In genomic region chr2:9083287-9083686, GRCh38 we compare ENCODE assay signal across 20 cellular contexts.
DNase-seq lines count a peak whose midpoint lies in the region; ATAC-seq, FAIRE-seq and TF ChIP-seq lines count a peak whose summit lies in the region.
"Had no signal": no experiment of that assay in that cellular context is flagged by ENCODE, and none has a peak within 500 bp of the region (broad histone marks: within the 10 kb centered on the region; RNA-seq: fewer than 3 reads in every experiment).

No MANE protein-coding gene starts in this region.

- H2BK120ac ChIP-seq in mesenchymal stem cell (ENCODE audit: low read depth, low read length): no peak overlapping the region

- H3K4me3 ChIP-seq in mesenchymal stem cell (ENCODE audit: insufficient read depth in 1 of 2, low read depth in 1 of 2, low read length in 2 of 2) (no peak overlapping the region), small intestine (ENCODE audit: low read depth in 1 of 2, low read length in 2 of 2) (no peak overlapping the region), Peyer's patch (no peak overlapping the region)
- H3K4me3 ChIP-seq: GM23248 had no signal

- no peak overlapping the region for H3K4me3 Mint-ChIP-seq in endothelial cell (ENCODE audit: unreplicated experiment)
- no peak overlapping the region for H3K4me3 Mint-ChIP-seq in activated T-cell treated with anti-CD3 and anti-CD28 coated beads, Interleukin-2, amount 50 U/mL, for 4 hours
- H3K4me3 Mint-ChIP-seq: CD4-positive, alpha-beta memory T cell had no signal

- H3K27me3 ChIP-seq in mesenchymal stem cell (ENCODE audit: control insufficient read depth in 1 of 2, insufficient read depth in 1 of 2, low read length in 2 of 2): no peaks in the 10 kb centered on the region
- no peaks in the 10 kb centered on the region for H3K27me3 ChIP-seq in small intestine (ENCODE audit: control insufficient read depth in 2 of 2, insufficient read depth in 2 of 2, low read length in 2 of 2)
- H3K27me3 ChIP-seq in Peyer's patch: no peaks in the 10 kb centered on the region

- H4K8ac ChIP-seq in mesenchymal stem cell (ENCODE audit: low read length): no peak overlapping the region

- no peak overlapping the region for H3K14ac ChIP-seq in mesenchymal stem cell (ENCODE audit: low read length in 2 of 2)

- no peak overlapping the region for H3K4ac ChIP-seq in mesenchymal stem cell (ENCODE audit: low read depth in 1 of 2, low read length in 2 of 2)

- H3K9me3 Mint-ChIP-seq in endothelial cell (ENCODE audit: unreplicated experiment): no peaks in the 10 kb centered on the region
- H3K9me3 Mint-ChIP-seq in activated T-cell treated with anti-CD3 and anti-CD28 coated beads, Interleukin-2, amount 50 U/mL, for 4 hours: peaks cover 11% of the 10 kb centered on the region

- no peak overlapping the region for H3K4me2 ChIP-seq in mesenchymal stem cell (ENCODE audit: low read length, poor library complexity, severe bottlenecking)

- H3K9me3 ChIP-seq in mesenchymal stem cell (ENCODE audit: control insufficient read depth, low read length) (peaks cover 5% of the 10 kb centered on the region), small intestine (ENCODE audit: control insufficient read depth, low read depth) (no peaks in the 10 kb centered on the region), Peyer's patch (no peaks in the 10 kb centered on the region)

- 86% methylated on average over 3 of the region's 3 CpGs for WGBS in mesenchymal stem cell
- WGBS in small intestine, 3 donors: 64 to 72% (median 65%) methylated on average over 3 of the region's 3 CpGs

- H3K4me1 ChIP-seq in mesenchymal stem cell (ENCODE audit: control insufficient read depth, insufficient read depth, low read depth, low read length) (peaks cover 3% of the 10 kb centered on the region), small intestine (ENCODE audit: control insufficient read depth in 2 of 2, insufficient read depth in 1 of 2, low read depth in 1 of 2, low read length in 1 of 2) (no peaks in the 10 kb centered on the region), Peyer's patch (no peaks in the 10 kb centered on the region)

- peak overlapping the region; percentile 31 for H3K27ac Mint-ChIP-seq in endothelial cell (ENCODE audit: unreplicated experiment)

- no peak overlapping the region for H2BK12ac ChIP-seq in mesenchymal stem cell (ENCODE audit: low read length in 2 of 2)

- H3K9ac ChIP-seq in mesenchymal stem cell (ENCODE audit: low read length): no peak overlapping the region
- H3K9ac ChIP-seq: GM23248 had no signal

- H3K27me3 Mint-ChIP-seq in endothelial cell (ENCODE audit: unreplicated experiment): no peaks in the 10 kb centered on the region
- peaks cover 5% of the 10 kb centered on the region for H3K27me3 Mint-ChIP-seq in activated T-cell treated with anti-CD3 and anti-CD28 coated beads, Interleukin-2, amount 50 U/mL, for 4 hours (ENCODE audit: low read depth)

- H3K18ac ChIP-seq in mesenchymal stem cell (ENCODE audit: low read depth in 1 of 2, low read length in 2 of 2): peak overlapping the region in 1 of 2 experiments; percentile 18

- no peaks in the 10 kb centered on the region for H3K79me1 ChIP-seq in mesenchymal stem cell (replicated peaks; ENCODE audit: low read length, poor library complexity, severe bottlenecking)

- H3K23ac ChIP-seq in mesenchymal stem cell (ENCODE audit: low read length in 2 of 2): no peak overlapping the region

- TF ChIP-seq CTCF in endothelial cell (IDR thresholded peaks at IDR 0.05; ENCODE audit: unreplicated experiment) (no peak), Peyer's patch (IDR thresholded peaks at IDR 0.05) (no peak)

- no peak for TF ChIP-seq POLR2A in Peyer's patch (IDR thresholded peaks at IDR 0.05)

- FAIRE-seq in small intestine (lab: Jason Lieb, UNC): no peak
- FAIRE-seq: GM12891, GM18507, H1 had no signal

- no peak overlapping the region for H2AK5ac ChIP-seq in mesenchymal stem cell (ENCODE audit: low read length, severe bottlenecking)

- H3K27ac ChIP-seq in mesenchymal stem cell (ENCODE audit: low read length, poor library complexity, severe bottlenecking): no peak overlapping the region
- H3K27ac ChIP-seq in small intestine (ENCODE audit: low read depth in 1 of 2, low read length in 1 of 2): no peak overlapping the region
- H3K27ac ChIP-seq in Peyer's patch: no peak overlapping the region
- H3K27ac ChIP-seq: GM23248 had no signal

- H3K4me1 Mint-ChIP-seq in endothelial cell (ENCODE audit: unreplicated experiment): peaks cover 2% of the 10 kb centered on the region
- no peaks in the 10 kb centered on the region for H3K4me1 Mint-ChIP-seq in activated T-cell treated with anti-CD3 and anti-CD28 coated beads, Interleukin-2, amount 50 U/mL, for 4 hours (ENCODE audit: low read depth)
- H3K4me1 Mint-ChIP-seq: CD4-positive, alpha-beta memory T cell had no signal

- peak overlapping the region; percentile 15 for H2BK15ac ChIP-seq in mesenchymal stem cell (ENCODE audit: low read depth, poor library complexity, severe bottlenecking)

- H4K91ac ChIP-seq in mesenchymal stem cell (ENCODE audit: low read length): peak overlapping the region; percentile 25

- no peak for ATAC-seq in activated T-cell treated with anti-CD3 and anti-CD28 coated beads, Interleukin-2, amount 50 U/mL, for 4 hours
- ATAC-seq in GM21786 (IDR thresholded peaks at IDR 0.05; ENCODE audit: unreplicated experiment): no peak

- peaks cover 9% of the 10 kb centered on the region for H3K36me3 Mint-ChIP-seq in endothelial cell (ENCODE audit: low read depth, unreplicated experiment)
- H3K36me3 Mint-ChIP-seq in activated T-cell treated with anti-CD3 and anti-CD28 coated beads, Interleukin-2, amount 50 U/mL, for 4 hours (ENCODE audit: insufficient read depth): no peaks in the 10 kb centered on the region

- H3K36me3 ChIP-seq in mesenchymal stem cell (ENCODE audit: control insufficient read depth in 1 of 2, insufficient read depth in 2 of 2, low read depth in 1 of 2, low read length in 2 of 2) (no peaks in the 10 kb centered on the region), small intestine (ENCODE audit: control insufficient read depth in 2 of 2, insufficient read depth in 2 of 2, low read length in 2 of 2) (no peaks in the 10 kb centered on the region), Peyer's patch (no peaks in the 10 kb centered on the region)

- H2BK5ac ChIP-seq in mesenchymal stem cell (ENCODE audit: low read depth, low read length, poor library complexity, severe bottlenecking): no peak overlapping the region

- no peak overlapping the region for H2AFZ ChIP-seq in mesenchymal stem cell (ENCODE audit: low read depth, low read length)
- H2AFZ ChIP-seq: GM23248 had no signal

- DNase-seq in NCI-H69 (lab: John Stamatoyannopoulos, UW) (peak; percentile 23), endothelial cell (ENCODE audit: low spot score) (no peak), mesenchymal stem cell (no peak), small intestine (peak; percentile 23), Peyer's patch (no peak)
- DNase-seq in effector CD8-positive, alpha-beta T cell (lab: John Stamatoyannopoulos, UW): no peak
- no peak for DNase-seq in activated T-cell treated with anti-CD3 and anti-CD28 coated beads, Interleukin-2, amount 50 U/mL, for 4 hours
- DNase-seq: C1 segment of cervical spinal cord; Calu3; CD4-positive, alpha-beta memory T cell; COR-L47; DMS53; GF-D8; GM23248; H7; HCEC 1CT had no signal

Comparison
In these comparisons a context has a peak if more than half of its experiments do, and no peak if none do; other contexts are left out.
1. DNase-seq: peak in NCI-H69 (single experiment) and small intestine (single experiment); none in endothelial cell (single experiment), mesenchymal stem cell (single experiment), effector CD8-positive, alpha-beta T cell (single experiment), Peyer's patch (0 of 3) and activated T-cell treated with anti-CD3 and anti-CD28 coated beads, Interleukin-2, amount 50 U/mL, for 4 hours (single experiment).